In genomic region chr11:74185695-74186094, GRCh38 we compare ENCODE assay signal across 16 cellular contexts. TPM values are rescaled to one million over a fixed set of nuclear protein-coding genes. Genes with fewer than 3 reads are reported as not detected.
DNase-seq lines count a peak whose midpoint lies in the region; ATAC-seq and FAIRE-seq lines count a peak whose summit lies in the region.
"Had no signal": no experiment of that assay in that cellular context is flagged by ENCODE, and none has a peak within 500 bp of the region (broad histone marks: within the 10 kb centered on the region; RNA-seq: fewer than 3 reads in every experiment).

No MANE protein-coding gene starts in this region.

- no peak overlapping the region for H3K14ac ChIP-seq in mesenchymal stem cell (ENCODE audit: low read length in 2 of 2)

- no peak overlapping the region for H2AK5ac ChIP-seq in mesenchymal stem cell (ENCODE audit: low read length, severe bottlenecking)

- H3K9ac ChIP-seq in mesenchymal stem cell (ENCODE audit: low read length) = no peak overlapping the region

- H2BK12ac ChIP-seq in mesenchymal stem cell (ENCODE audit: low read length in 2 of 2) = no peak overlapping the region

- no peak for ATAC-seq in GM21717 (IDR thresholded peaks at IDR 0.05; ENCODE audit: unreplicated experiment)
- ATAC-seq: activated CD4-positive, alpha-beta T cell treated with anti-CD3 and anti-CD28 coated beads for 36 hours had no signal

- H2AFZ ChIP-seq in mesenchymal stem cell (ENCODE audit: low read depth, low read length) = no peak overlapping the region

- H3K4ac ChIP-seq in mesenchymal stem cell (ENCODE audit: low read depth in 1 of 2, low read length in 2 of 2) = no peak overlapping the region

- no peak overlapping the region for H4K91ac ChIP-seq in mesenchymal stem cell (ENCODE audit: low read length)

- H3K9me3 ChIP-seq in mesenchymal stem cell (ENCODE audit: control insufficient read depth, low read length) = no peaks in the 10 kb centered on the region
- H3K9me3 ChIP-seq: esophagus muscularis mucosa, tibial nerve had no signal

- no peak overlapping the region for H2BK5ac ChIP-seq in mesenchymal stem cell (ENCODE audit: low read depth, low read length, poor library complexity, severe bottlenecking)

- H3K4me1 ChIP-seq in mesenchymal stem cell (ENCODE audit: control insufficient read depth, insufficient read depth, low read depth, low read length) = peaks cover 8% of the 10 kb centered on the region
- H3K4me1 ChIP-seq: esophagus muscularis mucosa, tibial nerve had no signal

- no peak overlapping the region for H2BK120ac ChIP-seq in mesenchymal stem cell (ENCODE audit: low read depth, low read length)

- peak; percentile 47 for DNase-seq in EL
- DNase-seq in HTR-8/SVneo (ENCODE audit: insufficient read length, low spot score) = peak; percentile 33
- DNase-seq in amniotic stem cell (lab: John Stamatoyannopoulos, UW) = peak; percentile 1
- DNase-seq in mesenchymal stem cell = peak; percentile 38
- DNase-seq in NCI-H82 (lab: John Stamatoyannopoulos, UW) = no peak
- no peak for DNase-seq in stimulated activated CD8-positive, alpha-beta memory T cell treated with anti-CD3 and anti-CD28 coated beads, Interleukin-4, amount 100 ng/mL, for 48 hours
- DNase-seq: activated CD4-positive, alpha-beta T cell treated with anti-CD3 and anti-CD28 coated beads for 36 hours; activated effector memory CD4-positive, alpha-beta T cell treated with anti-CD3 and anti-CD28 coated beads, Interleukin-2, amount 50 U/mL, for 16 hours; C1 segment of cervical spinal cord; NCI-H1048; NCI-H345; SHP77 treated with DMSO at 0.1 percent for 48 hours; stimulated activated CD4-positive, alpha-beta T cell treated with anti-CD3 and anti-CD28 coated beads, Interleukin-4, amount 100 ng/mL, for 4 hours had no signal

- WGBS in mesenchymal stem cell = 63% methylated on average over 2 of the region's 2 CpGs

- H3K36me3 ChIP-seq in mesenchymal stem cell (ENCODE audit: control insufficient read depth in 1 of 2, insufficient read depth in 2 of 2, low read depth in 1 of 2, low read length in 2 of 2) = peaks cover 16% of the 10 kb centered on the region in 2 experiments

- H3K4me3 ChIP-seq in mesenchymal stem cell (ENCODE audit: insufficient read depth in 1 of 2, low read depth in 1 of 2, low read length in 2 of 2) = no peak overlapping the region
- H3K4me3 ChIP-seq: esophagus muscularis mucosa, tibial nerve had no signal

- no peak overlapping the region for H4K8ac ChIP-seq in mesenchymal stem cell (ENCODE audit: low read length)

- no peak overlapping the region for H3K27ac ChIP-seq in mesenchymal stem cell (ENCODE audit: low read length, poor library complexity, severe bottlenecking)
- H3K27ac ChIP-seq: esophagus muscularis mucosa, tibial nerve had no signal

- no peak overlapping the region for H3K18ac ChIP-seq in mesenchymal stem cell (ENCODE audit: low read depth in 1 of 2, low read length in 2 of 2)

- FAIRE-seq in HTR-8/SVneo (lab: Jason Lieb, UNC) = no peak

- no peak overlapping the region for H3K23ac ChIP-seq in mesenchymal stem cell (ENCODE audit: low read length in 2 of 2)

- no peak overlapping the region for H2BK15ac ChIP-seq in mesenchymal stem cell (ENCODE audit: low read depth, poor library complexity, severe bottlenecking)

- H3K4me2 ChIP-seq in mesenchymal stem cell (ENCODE audit: low read length, poor library complexity, severe bottlenecking) = no peak overlapping the region

- H3K27me3 ChIP-seq in mesenchymal stem cell (ENCODE audit: control insufficient read depth in 1 of 2, insufficient read depth in 1 of 2, low read length in 2 of 2) = no peaks in the 10 kb centered on the region
- H3K27me3 ChIP-seq: esophagus muscularis mucosa, tibial nerve had no signal

- H3K79me1 ChIP-seq in mesenchymal stem cell (replicated peaks; ENCODE audit: low read length, poor library complexity, severe bottlenecking) = no peaks in the 10 kb centered on the region

RNA-seq across cellular contexts. Expression of gene PPME1, which starts 14.6 kb away (rescaled TPM):
- polyA plus RNA-seq in mesenchymal stem cell (2013, experiment 1 of 2) = 47.7 TPM
- polyA plus RNA-seq in mesenchymal stem cell (2013, experiment 2 of 2) = 47.1 TPM

RNA-seq across cellular contexts. Expression of gene C2CD3, which starts 14.9 kb away (rescaled TPM):
- 6.8 TPM for polyA plus RNA-seq in mesenchymal stem cell (2013, experiment 1 of 2)
- polyA plus RNA-seq in mesenchymal stem cell (2013, experiment 2 of 2) = 6.0 TPM

Comparison
In these comparisons a context has a peak if more than half of its experiments do, and no peak if none do; other contexts are left out.
1. DNase-seq: peak in EL (single experiment), HTR-8/SVneo (single experiment), amniotic stem cell (single experiment) and mesenchymal stem cell (single experiment); none in NCI-H82 (single experiment) and stimulated activated CD8-positive, alpha-beta memory T cell treated with anti-CD3 and anti-CD28 coated beads, Interleukin-4, amount 100 ng/mL, for 48 hours (single experiment).